In the genomic region with DNA sequence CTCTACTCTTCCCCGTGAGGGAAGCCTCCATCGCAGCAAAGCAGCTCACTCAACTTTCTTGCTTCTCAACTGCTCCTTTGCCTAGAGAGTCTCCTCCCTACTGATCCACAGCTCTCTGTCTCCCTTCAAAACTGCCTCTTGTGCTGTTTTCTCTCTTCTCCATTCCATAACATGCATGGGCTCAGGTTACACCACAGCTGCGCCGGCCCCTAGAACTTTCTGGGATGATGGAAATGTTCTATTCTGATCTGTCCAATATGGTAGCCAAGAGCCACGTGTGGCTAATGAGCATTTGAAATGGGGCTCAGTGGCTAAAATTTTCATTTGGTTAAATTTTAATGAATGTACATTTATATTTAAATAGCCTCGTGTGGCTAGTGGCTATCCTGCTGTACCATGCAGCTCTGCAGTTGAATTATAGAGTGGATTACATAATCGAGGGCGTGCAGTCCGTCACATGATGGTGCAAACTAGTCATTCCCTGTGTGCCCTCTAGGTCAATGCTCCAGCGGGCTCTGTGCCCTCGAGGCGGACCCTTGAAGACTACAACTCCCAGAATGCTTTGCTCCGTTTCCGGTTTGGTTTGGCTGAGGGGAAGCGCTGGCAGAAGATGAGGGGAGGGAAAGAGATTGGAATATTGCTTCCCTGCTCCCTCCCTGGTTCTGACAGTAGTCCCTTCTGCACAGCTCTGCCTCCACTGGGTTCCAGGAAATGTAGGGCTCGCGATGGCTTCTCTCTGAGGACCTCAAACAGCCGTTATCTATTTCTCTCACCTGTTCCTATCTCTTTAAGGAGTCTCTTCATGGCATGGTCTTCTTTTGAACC, we compare ENCODE assay signal across 9 cellular contexts.
A peak's percentile ranks its signal among the peaks of the same experiment; 100 is the strongest.
DNase-seq lines count a peak whose midpoint lies in the region; ATAC-seq and TF ChIP-seq lines count a peak whose summit lies in the region.
"Had no signal": no experiment of that assay in that cellular context is flagged by ENCODE, and none has a peak within 500 bp of the region (broad histone marks: within the 10 kb centered on the region; RNA-seq: fewer than 3 reads in every experiment).

No MANE protein-coding gene starts in this region.

- no peak overlapping the region for H3K27ac Mint-ChIP-seq in Caco-2 (ENCODE audit: unreplicated experiment)

- H3K4me3 ChIP-seq in Caco-2 (ENCODE audit: low read depth, low read length) (no peak overlapping the region), MG63 (no peak overlapping the region), lower lobe of right lung (no peak overlapping the region)

- intact Hi-C loops in Caco-2 (cut with micrococcal nuclease; ENCODE audit: unreplicated experiment) = no loop called here
- intact Hi-C loops in lower lobe of right lung (cut with DNase I) = no loop called here

- H3K27me3 Mint-ChIP-seq in Caco-2 (ENCODE audit: insufficient read depth, unreplicated experiment) = peaks cover 12% of the 10 kb centered on the region

- ATAC-seq in lower lobe of right lung (peak; percentile 54 to 75), GM21723 (IDR thresholded peaks at IDR 0.05; ENCODE audit: unreplicated experiment) (no peak)

- DNase-seq in Caco-2 = peak; percentile 32 to 48
- DNase-seq in MG63 = peak; percentile 96
- peak in 31 of 61 donors; percentile 1 to 71 (median 13) for DNase-seq in caudate nucleus (lab: John Stamatoyannopoulos, UW)
- DNase-seq in lower lobe of right lung = peak; percentile 54
- DNase-seq in KG1 (lab: John Stamatoyannopoulos, UW) = no peak
- no peak for DNase-seq in NCI-H1092 treated with DMSO at 0.1 percent for 48 hours (lab: John Stamatoyannopoulos, UW)
- DNase-seq in NCI-H2171 (lab: John Stamatoyannopoulos, UW) = no peak

- H3K36me3 ChIP-seq in Caco-2 (ENCODE audit: control insufficient read depth, insufficient read depth, low read length) = no peaks in the 10 kb centered on the region
- H3K36me3 ChIP-seq in MG63 = no peaks in the 10 kb centered on the region
- no peaks in the 10 kb centered on the region for H3K36me3 ChIP-seq in lower lobe of right lung

- no peaks in the 10 kb centered on the region for H3K4me1 Mint-ChIP-seq in Caco-2 (ENCODE audit: low read depth, unreplicated experiment)
- H3K4me1 Mint-ChIP-seq: central memory CD8-positive, alpha-beta T cell had no signal

- TF ChIP-seq CTCF in Caco-2 (IDR thresholded peaks at IDR 0.05; ENCODE audit: insufficient read depth in 1 of 2, low read depth in 1 of 2, low read length in 1 of 2, severe bottlenecking in 1 of 2, unreplicated experiment in 1 of 2) = no peak
- no peak for TF ChIP-seq CTCF in lower lobe of right lung (IDR thresholded peaks at IDR 0.05)

- H3K9me3 ChIP-seq in Caco-2 (no peaks in the 10 kb centered on the region), MG63 (peaks cover 5% of the 10 kb centered on the region), lower lobe of right lung (peaks cover 4% of the 10 kb centered on the region)

- H3K27ac ChIP-seq in caudate nucleus (ENCODE audit: low read depth, low read length) (no peak overlapping the region), lower lobe of right lung (no peak overlapping the region)

- no peak overlapping the region for H3K4me3 Mint-ChIP-seq in Caco-2 (ENCODE audit: unreplicated experiment)
- H3K4me3 Mint-ChIP-seq: central memory CD8-positive, alpha-beta T cell had no signal

- POLR2A ChIA-PET in Caco-2 (lab: Charles Lee) = no interaction called here

- H3K36me3 Mint-ChIP-seq in Caco-2 (ENCODE audit: insufficient read depth, unreplicated experiment) = no peaks in the 10 kb centered on the region

- CTCF ChIA-PET in Caco-2 (lab: Charles Lee) = interaction anchor here (0.6 kb wide), 1 partner anchor 33 kb away, joined by 6 read pairs; no protein-coding TSS in a partner anchor

- BruUV-seq in Caco-2 (replicated peaks; lab: Mats Ljungman, UMichigan) = no TSS peak

- H3K9me3 Mint-ChIP-seq in Caco-2 (ENCODE audit: unreplicated experiment) = peaks cover 2% of the 10 kb centered on the region
- H3K9me3 Mint-ChIP-seq: central memory CD8-positive, alpha-beta T cell had no signal

- H3K4me1 ChIP-seq in Caco-2 = no peaks in the 10 kb centered on the region
- H3K4me1 ChIP-seq in lower lobe of right lung = no peaks in the 10 kb centered on the region

- H3K27me3 ChIP-seq in Caco-2 (replicated peaks; ENCODE audit: control insufficient read depth, insufficient read depth, low read length) (no peaks in the 10 kb centered on the region), MG63 (no peaks in the 10 kb centered on the region; the same call in 1 of the 2 replicates), lower lobe of right lung (ENCODE audit: low read depth) (peaks cover 11% of the 10 kb centered on the region)

Comparison
In these comparisons a context has a peak if more than half of its experiments do, and no peak if none do; other contexts are left out.
1. DNase-seq: peak in Caco-2 (2 of 2), MG63 (single experiment), caudate nucleus (31 of 61) and lower lobe of right lung (single experiment); none in KG1 (single experiment), NCI-H1092 treated with DMSO at 0.1 percent for 48 hours (single experiment) and NCI-H2171 (single experiment).